ENCODE assay signal across 1 cellular context in the genomic region with DNA sequence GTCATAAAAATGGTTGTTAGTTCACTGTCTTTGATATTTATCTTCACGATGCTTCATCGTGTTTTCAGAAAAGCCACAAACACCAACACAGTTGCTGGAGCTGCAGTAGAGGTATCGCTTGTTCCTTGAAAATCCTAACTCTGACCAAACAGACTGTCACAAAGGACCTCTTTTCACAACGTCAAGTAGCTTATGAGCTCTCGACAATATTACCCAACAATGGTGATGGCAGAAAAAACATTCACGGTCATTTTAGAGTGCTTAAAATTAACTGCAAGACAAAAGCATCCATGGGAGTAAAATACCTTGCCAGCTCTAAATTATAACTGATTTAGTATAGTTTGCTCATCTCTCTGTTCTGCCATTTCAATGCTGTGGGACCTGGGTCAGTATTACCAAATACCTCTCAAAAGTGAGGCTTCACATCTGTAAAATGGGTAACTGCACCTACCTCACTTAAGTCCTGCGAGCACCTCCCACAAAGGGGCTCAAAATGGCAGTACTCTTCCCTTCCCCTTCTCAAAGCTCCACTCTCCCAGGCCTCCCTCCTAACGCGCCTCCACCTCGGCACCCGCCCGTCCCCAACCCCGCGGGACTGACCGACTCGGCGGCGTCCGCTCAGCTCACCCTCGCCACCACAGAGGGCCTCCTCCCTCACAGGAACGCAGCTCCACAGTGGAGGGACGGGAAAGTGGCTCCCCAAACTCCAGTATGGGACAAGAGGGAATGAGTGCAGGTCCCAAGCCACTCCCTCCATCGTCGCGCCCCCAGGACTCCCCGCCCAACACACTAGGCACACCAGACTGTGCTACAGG.
TF ChIP-seq lines count a peak whose summit lies in the region.

No MANE protein-coding gene starts in this region.

TF ChIP-seq in HepG2, 621 proteins besides CTCF, POLR2A, EP300 and RAD21 (continued from another document and continues in another):
- TF ChIP-seq FOXC1 (CRISPR knock-in tag; IDR thresholded peaks at IDR 0.05; ENCODE audit: borderline replicate concordance): peak; percentile 79; the same call in 1 of the 2 replicates
- TF ChIP-seq ELK4 (CRISPR knock-in tag; IDR thresholded peaks at IDR 0.05; ENCODE audit: borderline replicate concordance): no peak
- TF ChIP-seq SP1 (IDR thresholded peaks at IDR 0.05): no peak
- TF ChIP-seq SP1 (CRISPR knock-in tag; IDR thresholded peaks at IDR 0.05): no peak
- TF ChIP-seq CEBPG (CRISPR knock-in tag; IDR thresholded peaks at IDR 0.05): no peak
- TF ChIP-seq KMT2A (CRISPR knock-in tag; IDR thresholded peaks at IDR 0.05): no peak
- TF ChIP-seq NFKBIZ (CRISPR knock-in tag; IDR thresholded peaks at IDR 0.05): no peak
- no peak for TF ChIP-seq POGK (CRISPR knock-in tag; conservative IDR thresholded peaks at IDR 0.05)
- no peak for TF ChIP-seq ZBTB3 (CRISPR knock-in tag; IDR thresholded peaks at IDR 0.05; ENCODE audit: borderline replicate concordance, low read depth)
- no peak for TF ChIP-seq SMARCC2 (IDR thresholded peaks at IDR 0.05)
- TF ChIP-seq ARHGAP35 (CRISPR knock-in tag; IDR thresholded peaks at IDR 0.05; ENCODE audit: borderline replicate concordance): 0 out of 2 replicates have a peak, but pooled peaks have one; percentile 2
- TF ChIP-seq ZNF770 (CRISPR knock-in tag; IDR thresholded peaks at IDR 0.05): no peak
- TF ChIP-seq ZMYM3 (CRISPR knock-in tag; IDR thresholded peaks at IDR 0.05): peak; percentile 53; the same call in 1 of the 2 replicates
- TF ChIP-seq, protein P1, sequence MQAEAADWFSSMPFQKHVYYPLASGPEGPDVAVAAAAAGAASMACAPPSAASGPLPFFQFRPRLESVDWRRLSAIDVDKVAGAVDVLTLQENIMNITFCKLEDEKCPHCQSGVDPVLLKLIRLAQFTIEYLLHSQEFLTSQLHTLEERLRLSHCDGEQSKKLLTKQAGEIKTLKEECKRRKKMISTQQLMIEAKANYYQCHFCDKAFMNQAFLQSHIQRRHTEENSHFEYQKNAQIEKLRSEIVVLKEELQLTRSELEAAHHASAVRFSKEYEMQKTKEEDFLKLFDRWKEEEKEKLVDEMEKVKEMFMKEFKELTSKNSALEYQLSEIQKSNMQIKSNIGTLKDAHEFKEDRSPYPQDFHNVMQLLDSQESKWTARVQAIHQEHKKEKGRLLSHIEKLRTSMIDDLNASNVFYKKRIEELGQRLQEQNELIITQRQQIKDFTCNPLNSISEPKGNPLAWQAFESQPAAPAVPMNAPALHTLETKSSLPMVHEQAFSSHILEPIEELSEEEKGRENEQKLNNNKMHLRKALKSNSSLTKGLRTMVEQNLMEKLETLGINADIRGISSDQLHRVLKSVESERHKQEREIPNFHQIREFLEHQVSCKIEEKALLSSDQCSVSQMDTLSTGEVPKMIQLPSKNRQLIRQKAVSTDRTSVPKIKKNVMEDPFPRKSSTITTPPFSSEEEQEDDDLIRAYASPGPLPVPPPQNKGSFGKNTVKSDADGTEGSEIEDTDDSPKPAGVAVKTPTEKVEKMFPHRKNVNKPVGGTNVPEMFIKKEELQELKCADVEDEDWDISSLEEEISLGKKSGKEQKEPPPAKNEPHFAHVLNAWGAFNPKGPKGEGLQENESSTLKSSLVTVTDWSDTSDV (CRISPR knock-in tag; IDR thresholded peaks at IDR 0.05): no peak
- TF ChIP-seq ZSCAN9 (CRISPR knock-in tag; IDR thresholded peaks at IDR 0.05; ENCODE audit: borderline replicate concordance): no peak
- TF ChIP-seq ZNF557 (CRISPR knock-in tag; IDR thresholded peaks at IDR 0.05): no peak
- no peak for TF ChIP-seq NAIF1 (CRISPR knock-in tag; IDR thresholded peaks at IDR 0.05; ENCODE audit: borderline replicate concordance)
- TF ChIP-seq ZNF850 (CRISPR knock-in tag; conservative IDR thresholded peaks at IDR 0.05): no peak
- TF ChIP-seq ZNF569 (CRISPR knock-in tag; IDR thresholded peaks at IDR 0.05; ENCODE audit: borderline replicate concordance): no peak
- TF ChIP-seq, protein P2, sequence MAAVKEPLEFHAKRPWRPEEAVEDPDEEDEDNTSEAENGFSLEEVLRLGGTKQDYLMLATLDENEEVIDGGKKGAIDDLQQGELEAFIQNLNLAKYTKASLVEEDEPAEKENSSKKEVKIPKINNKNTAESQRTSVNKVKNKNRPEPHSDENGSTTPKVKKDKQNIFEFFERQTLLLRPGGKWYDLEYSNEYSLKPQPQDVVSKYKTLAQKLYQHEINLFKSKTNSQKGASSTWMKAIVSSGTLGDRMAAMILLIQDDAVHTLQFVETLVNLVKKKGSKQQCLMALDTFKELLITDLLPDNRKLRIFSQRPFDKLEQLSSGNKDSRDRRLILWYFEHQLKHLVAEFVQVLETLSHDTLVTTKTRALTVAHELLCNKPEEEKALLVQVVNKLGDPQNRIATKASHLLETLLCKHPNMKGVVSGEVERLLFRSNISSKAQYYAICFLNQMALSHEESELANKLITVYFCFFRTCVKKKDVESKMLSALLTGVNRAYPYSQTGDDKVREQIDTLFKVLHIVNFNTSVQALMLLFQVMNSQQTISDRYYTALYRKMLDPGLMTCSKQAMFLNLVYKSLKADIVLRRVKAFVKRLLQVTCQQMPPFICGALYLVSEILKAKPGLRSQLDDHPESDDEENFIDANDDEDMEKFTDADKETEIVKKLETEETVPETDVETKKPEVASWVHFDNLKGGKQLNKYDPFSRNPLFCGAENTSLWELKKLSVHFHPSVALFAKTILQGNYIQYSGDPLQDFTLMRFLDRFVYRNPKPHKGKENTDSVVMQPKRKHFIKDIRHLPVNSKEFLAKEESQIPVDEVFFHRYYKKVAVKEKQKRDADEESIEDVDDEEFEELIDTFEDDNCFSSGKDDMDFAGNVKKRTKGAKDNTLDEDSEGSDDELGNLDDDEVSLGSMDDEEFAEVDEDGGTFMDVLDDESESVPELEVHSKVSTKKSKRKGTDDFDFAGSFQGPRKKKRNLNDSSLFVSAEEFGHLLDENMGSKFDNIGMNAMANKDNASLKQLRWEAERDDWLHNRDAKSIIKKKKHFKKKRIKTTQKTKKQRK (IDR thresholded peaks at IDR 0.05; ENCODE audit: low read length): no peak
- no peak for TF ChIP-seq DNMT3B (CRISPR knock-in tag; conservative IDR thresholded peaks at IDR 0.05)
- no peak for TF ChIP-seq ZSCAN29 (CRISPR knock-in tag; conservative IDR thresholded peaks at IDR 0.05)
- TF ChIP-seq REPIN1 (CRISPR knock-in tag; IDR thresholded peaks at IDR 0.05; ENCODE audit: borderline replicate concordance, low read depth): peak; percentile 72; the same call in 1 of the 2 replicates
- no peak for TF ChIP-seq HCFC1 (IDR thresholded peaks at IDR 0.05; ENCODE audit: low read depth, low read length)
- TF ChIP-seq CBFB (CRISPR knock-in tag; IDR thresholded peaks at IDR 0.05): no peak
- TF ChIP-seq, protein P3, sequence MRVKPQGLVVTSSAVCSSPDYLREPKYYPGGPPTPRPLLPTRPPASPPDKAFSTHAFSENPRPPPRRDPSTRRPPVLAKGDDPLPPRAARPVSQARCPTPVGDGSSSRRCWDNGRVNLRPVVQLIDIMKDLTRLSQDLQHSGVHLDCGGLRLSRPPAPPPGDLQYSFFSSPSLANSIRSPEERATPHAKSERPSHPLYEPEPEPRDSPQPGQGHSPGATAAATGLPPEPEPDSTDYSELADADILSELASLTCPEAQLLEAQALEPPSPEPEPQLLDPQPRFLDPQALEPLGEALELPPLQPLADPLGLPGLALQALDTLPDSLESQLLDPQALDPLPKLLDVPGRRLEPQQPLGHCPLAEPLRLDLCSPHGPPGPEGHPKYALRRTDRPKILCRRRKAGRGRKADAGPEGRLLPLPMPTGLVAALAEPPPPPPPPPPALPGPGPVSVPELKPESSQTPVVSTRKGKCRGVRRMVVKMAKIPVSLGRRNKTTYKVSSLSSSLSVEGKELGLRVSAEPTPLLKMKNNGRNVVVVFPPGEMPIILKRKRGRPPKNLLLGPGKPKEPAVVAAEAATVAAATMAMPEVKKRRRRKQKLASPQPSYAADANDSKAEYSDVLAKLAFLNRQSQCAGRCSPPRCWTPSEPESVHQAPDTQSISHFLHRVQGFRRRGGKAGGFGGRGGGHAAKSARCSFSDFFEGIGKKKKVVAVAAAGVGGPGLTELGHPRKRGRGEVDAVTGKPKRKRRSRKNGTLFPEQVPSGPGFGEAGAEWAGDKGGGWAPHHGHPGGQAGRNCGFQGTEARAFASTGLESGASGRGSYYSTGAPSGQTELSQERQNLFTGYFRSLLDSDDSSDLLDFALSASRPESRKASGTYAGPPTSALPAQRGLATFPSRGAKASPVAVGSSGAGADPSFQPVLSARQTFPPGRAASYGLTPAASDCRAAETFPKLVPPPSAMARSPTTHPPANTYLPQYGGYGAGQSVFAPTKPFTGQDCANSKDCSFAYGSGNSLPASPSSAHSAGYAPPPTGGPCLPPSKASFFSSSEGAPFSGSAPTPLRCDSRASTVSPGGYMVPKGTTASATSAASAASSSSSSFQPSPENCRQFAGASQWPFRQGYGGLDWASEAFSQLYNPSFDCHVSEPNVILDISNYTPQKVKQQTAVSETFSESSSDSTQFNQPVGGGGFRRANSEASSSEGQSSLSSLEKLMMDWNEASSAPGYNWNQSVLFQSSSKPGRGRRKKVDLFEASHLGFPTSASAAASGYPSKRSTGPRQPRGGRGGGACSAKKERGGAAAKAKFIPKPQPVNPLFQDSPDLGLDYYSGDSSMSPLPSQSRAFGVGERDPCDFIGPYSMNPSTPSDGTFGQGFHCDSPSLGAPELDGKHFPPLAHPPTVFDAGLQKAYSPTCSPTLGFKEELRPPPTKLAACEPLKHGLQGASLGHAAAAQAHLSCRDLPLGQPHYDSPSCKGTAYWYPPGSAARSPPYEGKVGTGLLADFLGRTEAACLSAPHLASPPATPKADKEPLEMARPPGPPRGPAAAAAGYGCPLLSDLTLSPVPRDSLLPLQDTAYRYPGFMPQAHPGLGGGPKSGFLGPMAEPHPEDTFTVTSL (CRISPR knock-in tag; IDR thresholded peaks at IDR 0.05; ENCODE audit: borderline replicate concordance): no peak
- TF ChIP-seq ATRX (CRISPR knock-in tag; IDR thresholded peaks at IDR 0.05; ENCODE audit: borderline replicate concordance): no peak
- TF ChIP-seq, protein P4, sequence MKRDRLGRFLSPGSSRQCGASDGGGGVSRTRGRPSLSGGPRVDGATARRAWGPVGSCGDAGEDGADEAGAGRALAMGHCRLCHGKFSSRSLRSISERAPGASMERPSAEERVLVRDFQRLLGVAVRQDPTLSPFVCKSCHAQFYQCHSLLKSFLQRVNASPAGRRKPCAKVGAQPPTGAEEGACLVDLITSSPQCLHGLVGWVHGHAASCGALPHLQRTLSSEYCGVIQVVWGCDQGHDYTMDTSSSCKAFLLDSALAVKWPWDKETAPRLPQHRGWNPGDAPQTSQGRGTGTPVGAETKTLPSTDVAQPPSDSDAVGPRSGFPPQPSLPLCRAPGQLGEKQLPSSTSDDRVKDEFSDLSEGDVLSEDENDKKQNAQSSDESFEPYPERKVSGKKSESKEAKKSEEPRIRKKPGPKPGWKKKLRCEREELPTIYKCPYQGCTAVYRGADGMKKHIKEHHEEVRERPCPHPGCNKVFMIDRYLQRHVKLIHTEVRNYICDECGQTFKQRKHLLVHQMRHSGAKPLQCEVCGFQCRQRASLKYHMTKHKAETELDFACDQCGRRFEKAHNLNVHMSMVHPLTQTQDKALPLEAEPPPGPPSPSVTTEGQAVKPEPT (CRISPR knock-in tag; IDR thresholded peaks at IDR 0.05; ENCODE audit: low read depth): no peak
- TF ChIP-seq SRSF4 (IDR thresholded peaks at IDR 0.05; ENCODE audit: low read depth, low read length, poor library complexity, severe bottlenecking): no peak
- TF ChIP-seq, protein P5, sequence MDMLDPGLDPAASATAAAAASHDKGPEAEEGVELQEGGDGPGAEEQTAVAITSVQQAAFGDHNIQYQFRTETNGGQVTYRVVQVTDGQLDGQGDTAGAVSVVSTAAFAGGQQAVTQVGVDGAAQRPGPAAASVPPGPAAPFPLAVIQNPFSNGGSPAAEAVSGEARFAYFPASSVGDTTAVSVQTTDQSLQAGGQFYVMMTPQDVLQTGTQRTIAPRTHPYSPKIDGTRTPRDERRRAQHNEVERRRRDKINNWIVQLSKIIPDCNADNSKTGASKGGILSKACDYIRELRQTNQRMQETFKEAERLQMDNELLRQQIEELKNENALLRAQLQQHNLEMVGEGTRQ (IDR thresholded peaks at IDR 0.05; ENCODE audit: low read depth, low read length): no peak
- TF ChIP-seq, protein P5 (CRISPR knock-in tag; IDR thresholded peaks at IDR 0.05; ENCODE audit: borderline replicate concordance): no peak
- 0 out of 2 replicates have a peak, but pooled peaks have one; percentile 51 for TF ChIP-seq TMF1 (CRISPR knock-in tag; IDR thresholded peaks at IDR 0.05; ENCODE audit: low read depth)
- TF ChIP-seq FOXK2 (IDR thresholded peaks at IDR 0.05): no peak
